15 cellular contexts compared by ENCODE assay signal in genomic region chr22:45295004-45295403, GRCh38. TPM values are rescaled to one million over a fixed set of nuclear protein-coding genes. Genes with fewer than 3 reads are reported as not detected.
"Had no signal": no experiment of that assay in that cellular context is flagged by ENCODE, and none has a peak within 500 bp of the region (broad histone marks: within the 10 kb centered on the region; RNA-seq: fewer than 3 reads in every experiment).

No MANE protein-coding gene starts in this region.

RNA-seq across cellular contexts. Expression of gene UPK3A, which starts 10.3 kb away (rescaled TPM):
- total RNA-seq: naive thymus-derived CD8-positive, alpha-beta T cell; natural killer cell treated with Interleukin-12 subunit alpha and Interleukin-12 subunit beta and Interleukin-15 and Interleukin-18, amount 100 ng/mL, for 72 hours; omental fat pad; osteocyte; pancreas; posterior vena cava; pulmonary artery endothelial cell; right atrium auricular region; sciatic nerve; smooth muscle cell; subcutaneous adipose tissue; temporal lobe; thoracic aorta; tibial nerve; vagina had no signal
- polyA plus RNA-seq: naive thymus-derived CD8-positive, alpha-beta T cell; smooth muscle cell had no signal
